9 cellular contexts compared by ENCODE assay signal in the genomic region with DNA sequence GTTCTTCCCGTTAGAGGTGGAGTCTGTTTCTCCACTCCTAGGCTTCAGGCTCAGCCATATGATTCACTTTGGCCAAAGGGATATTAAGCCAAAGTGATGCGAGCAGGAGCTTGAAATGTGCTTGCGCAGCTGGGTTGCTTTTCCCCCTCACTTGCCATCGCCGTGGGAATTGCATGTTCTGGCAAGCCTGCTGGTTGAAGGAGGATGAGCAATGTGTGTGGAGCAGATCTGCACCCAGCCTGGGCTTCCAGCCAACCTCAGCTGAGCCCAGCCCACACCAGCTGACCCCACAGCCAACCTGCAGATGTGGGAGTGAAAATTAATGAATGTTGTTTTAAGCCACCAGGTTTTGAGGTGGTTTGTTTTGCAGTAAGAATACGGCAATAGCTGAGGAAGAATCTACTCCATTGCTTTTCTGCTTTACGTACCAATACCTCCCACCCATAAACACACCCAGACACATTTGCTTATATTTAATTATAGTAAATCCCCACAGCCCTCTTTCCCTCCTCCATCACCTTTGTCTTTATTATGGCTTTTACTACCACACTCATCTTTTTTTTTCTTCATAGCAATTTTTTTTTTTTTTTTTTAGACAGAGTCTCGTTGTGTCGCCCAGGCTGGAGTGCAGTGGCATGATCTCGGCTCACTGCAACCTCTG.
A peak's percentile ranks its signal among the peaks of the same experiment; 100 is the strongest.
DNase-seq lines count a peak whose midpoint lies in the region; ATAC-seq and TF ChIP-seq lines count a peak whose summit lies in the region.
"Had no signal": no experiment of that assay in that cellular context is flagged by ENCODE, and none has a peak within 500 bp of the region (broad histone marks: within the 10 kb centered on the region; RNA-seq: fewer than 3 reads in every experiment).

No MANE protein-coding gene starts in this region.

- no peak overlapping the region for H3K27ac Mint-ChIP-seq in stimulated activated memory B cell treated with anti-CD40 and anti-IgM and Interleukin-4, amounts not matched to agents 10 μg/mL and 1 μg/mL and 100 μg/mL, for 72 hours

- H3K27ac ChIP-seq in spleen: no peak overlapping the region
- H3K27ac ChIP-seq: suprapubic skin had no signal

- no peaks in the 10 kb centered on the region for H3K4me1 Mint-ChIP-seq in stimulated activated memory B cell treated with anti-CD40 and anti-IgM and Interleukin-4, amounts not matched to agents 10 μg/mL and 1 μg/mL and 100 μg/mL, for 72 hours

- TF ChIP-seq POLR2A in NB4 (IDR thresholded peaks at IDR 0.05; ENCODE audit: extremely low read depth, insufficient read length) (no peak), spleen (IDR thresholded peaks at IDR 0.05) (no peak)

- no peaks in the 10 kb centered on the region for H3K9me3 Mint-ChIP-seq in stimulated activated memory B cell treated with anti-CD40 and anti-IgM and Interleukin-4, amounts not matched to agents 10 μg/mL and 1 μg/mL and 100 μg/mL, for 72 hours

- no peak overlapping the region for H3K4me3 Mint-ChIP-seq in stimulated activated memory B cell treated with anti-CD40 and anti-IgM and Interleukin-4, amounts not matched to agents 10 μg/mL and 1 μg/mL and 100 μg/mL, for 72 hours

- DNase-seq in AG08395 (ENCODE audit: low spot score) (peak; percentile 83), NB4 (ENCODE audit: low read depth) (peak; percentile 8), amniotic epithelial cell (ENCODE audit: low read depth) (peak; percentile 91), iris pigment epithelial cell (ENCODE audit: low read depth) (peak; percentile 77), spleen (no peak)

- no peaks in the 10 kb centered on the region for H3K27me3 Mint-ChIP-seq in stimulated activated memory B cell treated with anti-CD40 and anti-IgM and Interleukin-4, amounts not matched to agents 10 μg/mL and 1 μg/mL and 100 μg/mL, for 72 hours

- H3K36me3 Mint-ChIP-seq in stimulated activated memory B cell treated with anti-CD40 and anti-IgM and Interleukin-4, amounts not matched to agents 10 μg/mL and 1 μg/mL and 100 μg/mL, for 72 hours: no peaks in the 10 kb centered on the region

- H3K4me3 ChIP-seq in NB4 (ENCODE audit: low read depth, low read length) (no peak overlapping the region), spleen (no peak overlapping the region)
- H3K4me3 ChIP-seq: suprapubic skin had no signal

- no peaks in the 10 kb centered on the region for H3K9me3 ChIP-seq in spleen
- H3K9me3 ChIP-seq: suprapubic skin had no signal

- no peaks in the 10 kb centered on the region for H3K27me3 ChIP-seq in spleen (replicated peaks in 1 of 7)
- H3K27me3 ChIP-seq: suprapubic skin had no signal

- H3K36me3 ChIP-seq in spleen: no peaks in the 10 kb centered on the region
- H3K36me3 ChIP-seq: suprapubic skin had no signal

- ATAC-seq in GM18870 (IDR thresholded peaks at IDR 0.05; ENCODE audit: unreplicated experiment) (no peak), GM18907 (IDR thresholded peaks at IDR 0.05; ENCODE audit: unreplicated experiment) (no peak)
- no peak for ATAC-seq in stimulated activated memory B cell treated with anti-CD40 and anti-IgM and Interleukin-4, amounts not matched to agents 10 μg/mL and 1 μg/mL and 100 μg/mL, for 72 hours

- no peaks in the 10 kb centered on the region for H3K4me1 ChIP-seq in spleen
- H3K4me1 ChIP-seq: suprapubic skin had no signal

- WGBS in spleen, 5 donors: 75 to 90% (median 80%) methylated on average over 10 of the region's 10 CpGs

- TF ChIP-seq CTCF in NB4 (IDR thresholded peaks at IDR 0.05; ENCODE audit: low read depth, low read length) (no peak), spleen (IDR thresholded peaks at IDR 0.05 in 8 of 11, conservative IDR thresholded peaks at IDR 0.05 in 3 of 11) (no peak)

- intact Hi-C loops in spleen (cut with DNase I; ENCODE audit: low total_unique reads): no loop called here
